ENCODE assay signal across 31 cellular contexts in genomic region chr6:107121266-107121665, GRCh38.
"Had no signal": no experiment of that assay in that cellular context is flagged by ENCODE, and none has a peak within 500 bp of the region (broad histone marks: within the 10 kb centered on the region; RNA-seq: fewer than 3 reads in every experiment).

No MANE protein-coding gene starts in this region.

- H3K36me3 Mint-ChIP-seq: activated CD8-positive, alpha-beta memory T cell treated with anti-CD3 and anti-CD28 coated beads, Interleukin-2, amount 10 ng/mL, durations not matched to agents 7 days and 5 days; activated naive CD4-positive, alpha-beta T cell treated with anti-CD3 and anti-CD28 coated beads, Interleukin-2, amount 10 ng/mL, durations not matched to agents 7 days and 5 days; activated naive CD8-positive, alpha-beta T cell; brain; T-cell had no signal

- H3K27me3 Mint-ChIP-seq: brain had no signal

- H3K4me3 ChIP-seq: SJSA1 had no signal

- H3K9me3 ChIP-seq: SJSA1, SK-N-SH had no signal

- H3K9me3 Mint-ChIP-seq: activated CD4-positive, alpha-beta memory T cell treated with anti-CD3 and anti-CD28 coated beads, Interleukin-2, amount 10 ng/mL, durations not matched to agents 7 days and 5 days; activated naive CD4-positive, alpha-beta T cell treated with anti-CD3 and anti-CD28 coated beads, Interleukin-2, amount 10 ng/mL, durations not matched to agents 7 days and 5 days; activated naive CD8-positive, alpha-beta T cell treated with anti-CD3 and anti-CD28 coated beads, Interleukin-2, amount 50 U/mL, for 24 hours; T-cell had no signal

- H3K4me3 Mint-ChIP-seq: activated CD4-positive, alpha-beta memory T cell treated with anti-CD3 and anti-CD28 coated beads, Interleukin-2, amount 10 ng/mL, durations not matched to agents 7 days and 5 days; activated CD8-positive, alpha-beta memory T cell treated with anti-CD3 and anti-CD28 coated beads, Interleukin-2, amount 10 ng/mL, durations not matched to agents 7 days and 5 days; activated naive CD4-positive, alpha-beta T cell treated with anti-CD3 and anti-CD28 coated beads, Interleukin-2, amount 10 ng/mL, durations not matched to agents 7 days and 5 days; activated naive CD8-positive, alpha-beta T cell; activated naive CD8-positive, alpha-beta T cell treated with anti-CD3 and anti-CD28 coated beads, Interleukin-2, amount 50 U/mL, for 24 hours; brain; T-cell had no signal

- H3K27ac Mint-ChIP-seq: activated CD4-positive, alpha-beta memory T cell treated with anti-CD3 and anti-CD28 coated beads, Interleukin-2, amount 10 ng/mL, durations not matched to agents 7 days and 5 days; activated CD8-positive, alpha-beta memory T cell treated with anti-CD3 and anti-CD28 coated beads, Interleukin-2, amount 10 ng/mL, durations not matched to agents 7 days and 5 days; activated naive CD4-positive, alpha-beta T cell treated with anti-CD3 and anti-CD28 coated beads, Interleukin-2, amount 10 ng/mL, durations not matched to agents 7 days and 5 days; activated naive CD8-positive, alpha-beta T cell; activated naive CD8-positive, alpha-beta T cell treated with anti-CD3 and anti-CD28 coated beads, Interleukin-2, amount 50 U/mL, for 24 hours; T-cell had no signal

- ATAC-seq: activated CD8-positive, alpha-beta memory T cell treated with anti-CD3 and anti-CD28 coated beads, Interleukin-2, amount 10 ng/mL, durations not matched to agents 7 days and 5 days; activated naive CD8-positive, alpha-beta T cell treated with anti-CD3 and anti-CD28 coated beads, Interleukin-2, amount 50 U/mL, for 24 hours; T-cell had no signal

- DNase-seq: activated CD4-positive, alpha-beta memory T cell treated with anti-CD3 and anti-CD28 coated beads, Interleukin-2, amount 10 ng/mL, durations not matched to agents 7 days and 5 days; activated CD4-positive, alpha-beta T cell treated with anti-CD3 and anti-CD28 coated beads for 1 hour; activated CD4-positive, alpha-beta T cell treated with anti-CD3 and anti-CD28 coated beads for 48 hours; activated CD4-positive, CD25-positive, alpha-beta regulatory T cell; activated CD8-positive, alpha-beta memory T cell treated with anti-CD3 and anti-CD28 coated beads, Interleukin-2, amount 10 ng/mL, durations not matched to agents 7 days and 5 days; activated CD8-positive, alpha-beta memory T cell treated with anti-CD3 and anti-CD28 coated beads, Interleukin-2, amount 50 U/mL, for 48 hours; activated effector memory CD4-positive, alpha-beta T cell treated with Interleukin-2 at 50 U/mL for 16 hours; activated naive CD4-positive, alpha-beta T cell treated with anti-CD3 and anti-CD28 coated beads, Interleukin-2, amount 10 ng/mL, durations not matched to agents 7 days and 5 days; activated naive CD8-positive, alpha-beta T cell treated with anti-CD3 and anti-CD28 coated beads, Interleukin-2, amount 50 U/mL, for 24 hours; activated T-cell treated with anti-CD3 and anti-CD28 coated beads, Interleukin-2, amount 50 U/mL, for 48 hours; anterior cingulate cortex; caudate nucleus; cerebellar nuclear complex; MM.1S; NCI-H1092 treated with DMSO at 0.1 percent for 48 hours; NCI-H1417; NCI-H146; NCI-H187 treated with DMSO at 0.1 percent for 48 hours; NCI-H2081; NCI-H2171 treated with DMSO at 0.1 percent for 48 hours; NCI-H345; NCI-H524 treated with DMSO at 0.1 percent for 48 hours; SHP77; SK-N-SH; T-cell; T-helper 2 cell; T-helper 9 cell had no signal

- H3K4me2 ChIP-seq: SK-N-SH had no signal

- H3K9ac ChIP-seq: SK-N-SH had no signal

- H3K27ac ChIP-seq: SJSA1, VCaP had no signal

- H3K36me3 ChIP-seq: SJSA1 had no signal

- H3K9me2 ChIP-seq: SK-N-SH had no signal
